Comparison of ENCODE assay signal across 27 cellular contexts in the genomic region with DNA sequence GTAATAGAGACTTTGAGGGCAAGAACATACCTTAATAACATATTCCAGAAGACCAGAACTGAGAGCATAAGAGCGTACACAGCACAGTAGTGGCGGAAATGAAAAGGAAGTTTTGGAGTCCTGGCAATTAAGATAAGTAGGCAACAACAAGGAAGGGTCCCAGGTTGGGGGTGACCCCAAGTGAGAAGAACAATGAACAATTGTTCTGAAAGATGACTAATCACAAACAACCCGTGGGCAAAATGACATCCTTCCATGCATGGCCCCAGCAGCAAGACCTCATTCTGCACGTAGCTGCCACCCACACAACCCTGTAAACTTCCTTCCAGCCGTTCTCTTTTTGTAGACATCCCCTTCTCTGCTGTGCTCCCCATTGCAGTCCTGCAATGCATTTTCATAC.
DNase-seq lines count a peak whose midpoint lies in the region; ATAC-seq, FAIRE-seq and TF ChIP-seq lines count a peak whose summit lies in the region.
"Had no signal": no experiment of that assay in that cellular context is flagged by ENCODE, and none has a peak within 500 bp of the region (broad histone marks: within the 10 kb centered on the region; RNA-seq: fewer than 3 reads in every experiment).

No MANE protein-coding gene starts in this region.

- no peak overlapping the region for H2BK12ac ChIP-seq in trophoblast cell (ENCODE audit: low read length)

- TF ChIP-seq POLR2A in GM12891 (IDR thresholded peaks at IDR 0.05; ENCODE audit: low read depth, low read length) = no peak

- H3K4me2 ChIP-seq in trophoblast cell (ENCODE audit: low read length) = no peak overlapping the region
- H3K4me2 ChIP-seq: PC-9 had no signal

- peak overlapping the region; percentile 83 for H3K4me3 Mint-ChIP-seq in endothelial cell (ENCODE audit: unreplicated experiment)
- H3K4me3 Mint-ChIP-seq: brain, CD14-positive monocyte, H9 had no signal

- peak overlapping the region; percentile 98 for H3K27ac Mint-ChIP-seq in endothelial cell (ENCODE audit: unreplicated experiment)
- H3K27ac Mint-ChIP-seq: brain, CD14-positive monocyte, H9 had no signal

- no peak for FAIRE-seq in GM12891 (lab: Jason Lieb, UNC)
- FAIRE-seq: D721Med, islet of Langerhans had no signal

- no peak for TF ChIP-seq CTCF in endothelial cell (IDR thresholded peaks at IDR 0.05; ENCODE audit: unreplicated experiment)

- H4K12ac ChIP-seq in trophoblast cell (ENCODE audit: low read depth, low read length) = no peak overlapping the region

- H3K36me3 Mint-ChIP-seq in endothelial cell (ENCODE audit: low read depth, unreplicated experiment) = no peaks in the 10 kb centered on the region
- H3K36me3 Mint-ChIP-seq: brain, CD14-positive monocyte had no signal

- no peak overlapping the region for H4K91ac ChIP-seq in trophoblast cell (ENCODE audit: low read depth, low read length)

- peak; percentile 87 for ATAC-seq in GM18868 (IDR thresholded peaks at IDR 0.05; ENCODE audit: unreplicated experiment)
- ATAC-seq: gastrocnemius medialis had no signal

- H2BK120ac ChIP-seq in trophoblast cell (ENCODE audit: insufficient read depth, low read length, poor library complexity) = no peak overlapping the region

- H3K36me3 ChIP-seq in trophoblast cell (ENCODE audit: control insufficient read depth in 1 of 2, insufficient read depth in 2 of 2, low read length in 2 of 2) = no peaks in the 10 kb centered on the region
- H3K36me3 ChIP-seq: esophagus muscularis mucosa, gastrocnemius medialis, stomach, tibial artery had no signal

- no peak overlapping the region for H3K18ac ChIP-seq in trophoblast cell (ENCODE audit: low read length)

- H3K27ac ChIP-seq in trophoblast cell (ENCODE audit: low read depth, low read length) = peak overlapping the region; percentile 26
- H3K27ac ChIP-seq: esophagus muscularis mucosa, gastrocnemius medialis, PC-9, stomach, tibial artery had no signal

- H3K4me1 Mint-ChIP-seq in endothelial cell (ENCODE audit: unreplicated experiment) = peaks cover 18% of the 10 kb centered on the region
- H3K4me1 Mint-ChIP-seq: brain, CD14-positive monocyte had no signal

- no peak overlapping the region for H3K23ac ChIP-seq in trophoblast cell (ENCODE audit: low read length)

- no peak overlapping the region for H3K4me3 ChIP-seq in trophoblast cell (ENCODE audit: low read depth, low read length)
- H3K4me3 ChIP-seq: esophagus muscularis mucosa, gastrocnemius medialis, PC-9, stomach, tibial artery had no signal

- no peaks in the 10 kb centered on the region for H3K27me3 Mint-ChIP-seq in endothelial cell (ENCODE audit: unreplicated experiment)
- H3K27me3 Mint-ChIP-seq: brain had no signal

- H3K4me1 ChIP-seq in trophoblast cell (ENCODE audit: control insufficient read depth in 1 of 2, insufficient read depth in 2 of 2, low read length in 2 of 2) = peaks cover 0 to 3% of the 10 kb centered on the region in 2 experiments
- H3K4me1 ChIP-seq: esophagus muscularis mucosa, gastrocnemius medialis, stomach, tibial artery had no signal

- no CpG with 5 or more reads among the region's 5 CpGs for WGBS in trophoblast cell (ENCODE audit: extremely low coverage, insufficient coverage, insufficient read length)

- no peaks in the 10 kb centered on the region for H3K9me3 Mint-ChIP-seq in endothelial cell (ENCODE audit: unreplicated experiment)
- H3K9me3 Mint-ChIP-seq: brain, H9 had no signal

- H3K4ac ChIP-seq in trophoblast cell (ENCODE audit: low read depth, low read length) = no peak overlapping the region

- H3K79me1 ChIP-seq in trophoblast cell (ENCODE audit: low read length) = no peaks in the 10 kb centered on the region

- no peaks in the 10 kb centered on the region for H3K79me2 ChIP-seq in trophoblast cell (ENCODE audit: control insufficient read depth, insufficient read depth, low read length, poor library complexity)

- H2AFZ ChIP-seq in trophoblast cell (ENCODE audit: insufficient read depth, low read length, poor library complexity) = no peak overlapping the region
- H2AFZ ChIP-seq: PC-9 had no signal

- no peak overlapping the region for H4K8ac ChIP-seq in trophoblast cell (ENCODE audit: low read depth, low read length)

- peak; percentile 23 for DNase-seq in HT1080 (ENCODE audit: low read depth)
- peak; percentile 58 for DNase-seq in endothelial cell (ENCODE audit: low spot score)
- no peak for DNase-seq in trophoblast cell
- DNase-seq in T-helper 1 cell = no peak
- DNase-seq in GM12891 (ENCODE audit: insufficient read length, low spot score) = no peak
- DNase-seq in activated gamma-delta T cell treated with Interleukin-2 at 50 U/mL for 16 hours = no peak
- no peak for DNase-seq in GM19240 (ENCODE audit: insufficient read length, low spot score)
- DNase-seq: activated CD4-positive, CD25-positive, alpha-beta regulatory T cell; effector memory CD4-positive, alpha-beta T cell; EL; gastrocnemius medialis; H9; hypothalamus; NCI-H2081; NCI-H446; PC-9; SHP77 treated with DMSO at 0.1 percent for 48 hours; stimulated activated CD8-positive, alpha-beta memory T cell treated with anti-CD3 and anti-CD28 coated beads, Interleukin-4, amount 100 ng/mL, for 48 hours; stomach; SW 1271; tibial artery had no signal

- no peak overlapping the region for H3K14ac ChIP-seq in trophoblast cell (ENCODE audit: low read length)

- H3K9me3 ChIP-seq in trophoblast cell (ENCODE audit: insufficient read depth, low read depth, low read length) = no peaks in the 10 kb centered on the region
- H3K9me3 ChIP-seq: esophagus muscularis mucosa, gastrocnemius medialis, stomach, tibial artery had no signal

- H2BK5ac ChIP-seq in trophoblast cell (ENCODE audit: low read depth, low read length, poor library complexity) = no peak overlapping the region

- no peaks in the 10 kb centered on the region for H3K27me3 ChIP-seq in trophoblast cell (ENCODE audit: insufficient read depth, low read length)
- H3K27me3 ChIP-seq: esophagus muscularis mucosa, gastrocnemius medialis, stomach, tibial artery had no signal

- no peak overlapping the region for H3K9ac ChIP-seq in trophoblast cell (ENCODE audit: low read length)

- no peak overlapping the region for H2AK5ac ChIP-seq in trophoblast cell (ENCODE audit: low read length)

TF ChIP-seq in GM12891, 5 proteins besides CTCF, POLR2A, EP300 and RAD21:
- TF ChIP-seq SPI1 (IDR thresholded peaks at IDR 0.05; ENCODE audit: low read depth, low read length) (no peak), POU2F2 (IDR thresholded peaks at IDR 0.05; ENCODE audit: low read depth, low read length) (no peak), POLR2AphosphoS5 (IDR thresholded peaks at IDR 0.05; ENCODE audit: low read depth, low read length) (no peak), TAF1 (IDR thresholded peaks at IDR 0.05; ENCODE audit: low read depth, low read length) (no peak), PAX5 (IDR thresholded peaks at IDR 0.05; ENCODE audit: insufficient read depth, low read length, severe bottlenecking) (no peak)

Comparison
In these comparisons a context has a peak if more than half of its experiments do, and no peak if none do; other contexts are left out.
1. DNase-seq: peak in HT1080 (single experiment) and endothelial cell (single experiment); none in trophoblast cell (0 of 2), T-helper 1 cell (0 of 5), GM12891 (single experiment), activated gamma-delta T cell treated with Interleukin-2 at 50 U/mL for 16 hours (single experiment) and GM19240 (single experiment).